33 cellular contexts compared by ENCODE assay signal in genomic region chr14:62030387-62030786, GRCh38.
DNase-seq lines count a peak whose midpoint lies in the region; ATAC-seq, FAIRE-seq and TF ChIP-seq lines count a peak whose summit lies in the region.
"Had no signal": no experiment of that assay in that cellular context is flagged by ENCODE, and none has a peak within 500 bp of the region (broad histone marks: within the 10 kb centered on the region; RNA-seq: fewer than 3 reads in every experiment).

No MANE protein-coding gene starts in this region.

- H2AFZ ChIP-seq in GM12878 (ENCODE audit: control insufficient read depth, low read depth, low read length): peak overlapping the region; percentile 46

- H4K20me1 ChIP-seq in GM12878 (ENCODE audit: control insufficient read depth, insufficient read depth): no peaks in the 10 kb centered on the region

- RAD21 ChIA-PET in GM12878 (lab: Charles Lee; ENCODE audit: unreplicated experiment): interaction anchor here (1.2 to 4.0 kb wide), 6 partner anchors 48 to 105 kb away, joined by 3 to 23 read pairs (median 7); no protein-coding TSS in a partner anchor

- H3K36me3 ChIP-seq in GM12878 (ENCODE audit: control insufficient read depth in 2 of 2, insufficient read depth in 2 of 2, low read length in 1 of 2): no peaks in the 10 kb centered on the region
- H3K36me3 ChIP-seq in thyroid gland: no peaks in the 10 kb centered on the region
- H3K36me3 ChIP-seq: BE2C, colonic mucosa, esophagus squamous epithelium had no signal

- no peak for TF ChIP-seq CTCF in GM12878 (IDR thresholded peaks at IDR 0.05 in 2 of 3, conservative IDR thresholded peaks at IDR 0.05 in 1 of 3; ENCODE audit: control insufficient read depth in 2 of 3, extremely low read depth in 1 of 3, insufficient read depth in 1 of 3, low read depth in 3 of 3, low read length in 3 of 3)
- no peak for TF ChIP-seq CTCF in thyroid gland (IDR thresholded peaks at IDR 0.05)

- H3K27ac ChIP-seq in GM12878 (ENCODE audit: control insufficient read depth, insufficient read depth) (no peak overlapping the region; the same call in 1 of the 2 replicates), thyroid gland (no peak overlapping the region)
- H3K27ac ChIP-seq: A549, colonic mucosa, esophagus squamous epithelium, VCaP had no signal

- no peak for TF ChIP-seq POLR2A in GM12878 (IDR thresholded peaks at IDR 0.05; ENCODE audit: low read depth, low read length)
- TF ChIP-seq POLR2A in thyroid gland (IDR thresholded peaks at IDR 0.05): no peak

- DNase-seq in GM18507 (ENCODE audit: extremely low spot score, insufficient read length, low read depth) (no peak), GM12878 (ENCODE audit: low read depth, low spot score) (no peak), thyroid gland (no peak), NCI-H526 (lab: John Stamatoyannopoulos, UW) (no peak), left ventricle myocardium superior (no peak)
- no peak for DNase-seq in stimulated activated CD4-positive, alpha-beta T cell treated with anti-CD3 and anti-CD28 coated beads, Interleukin-4, amount 100 ng/mL, for 24 hours
- DNase-seq: activated CD4-positive, alpha-beta T cell treated with anti-CD3 and anti-CD28 coated beads, Interleukin-2, amount 10 ng/mL, durations not matched to agents 24 days and 14 days; activated naive CD4-positive, alpha-beta T cell treated with Interleukin-2 at 50 U/mL for 16 hours; activated T-cell treated with anti-CD3 and anti-CD28 coated beads, Interleukin-2, amount 50 U/mL, for 72 hours; amygdala; BE2C; colonic mucosa; endodermal cell; esophagus squamous epithelium; GF-D8; hippocampal formation; immature natural killer cell; Kasumi-1; naive thymus-derived CD8-positive, alpha-beta T cell; NCI-H1092 treated with DMSO at 0.1 percent for 48 hours; NCI-H1930; NCI-H69; retina; stimulated activated CD4-positive, alpha-beta T cell treated with anti-CD3 and anti-CD28 coated beads, Interleukin-2, amount 100 ng/mL, for 24 hours had no signal

- H3K4me1 ChIP-seq in GM12878 (ENCODE audit: control insufficient read depth, insufficient read depth, low read length): peaks cover 21% of the 10 kb centered on the region
- H3K4me1 ChIP-seq in thyroid gland: no peaks in the 10 kb centered on the region
- H3K4me1 ChIP-seq: A549, BE2C, colonic mucosa, esophagus squamous epithelium had no signal

- ATAC-seq in GM21447 (IDR thresholded peaks at IDR 0.05; ENCODE audit: unreplicated experiment) (peak; percentile 49), HG03159 (IDR thresholded peaks at IDR 0.05; ENCODE audit: unreplicated experiment) (peak; percentile 60), GM12878 (peak; percentile 78), left ventricle myocardium superior (no peak)
- ATAC-seq: A549; activated T-cell treated with anti-CD3 and anti-CD28 coated beads, Interleukin-2, amount 50 U/mL, for 72 hours; left lobe of liver; naive thymus-derived CD8-positive, alpha-beta T cell; SK-N-SH treated with all-trans-retinoic acid at 6 μM for 48 hours had no signal

- WGBS in GM12878 (ENCODE audit: insufficient coverage, insufficient replicate concordance, low lambda C conversion rate, missing lambda C conversion rate): 79% methylated on average over 3 of the region's 3 CpGs
- 91 to 94% methylated on average over 3 of the region's 3 CpGs for WGBS in thyroid gland, 2 donors

- POLR2A ChIA-PET in GM12878 (lab: Charles Lee): interaction anchor here (0.6 kb wide), 1 partner anchor 1809 kb away, joined by 3 read pairs; no protein-coding TSS in a partner anchor

- peak overlapping the region; percentile 21; the same call in 1 of the 2 replicates for H3K4me2 ChIP-seq in GM12878 (ENCODE audit: control insufficient read depth, insufficient read depth)
- H3K4me2 ChIP-seq: A549, smooth muscle cell had no signal

- H3K9ac ChIP-seq in GM12878 (ENCODE audit: control insufficient read depth, insufficient read depth, low read length): no peak overlapping the region

- H3K9me3 ChIP-seq in GM12878 (replicated peaks; ENCODE audit: control insufficient read depth, insufficient read depth, low read length): no peaks in the 10 kb centered on the region
- no peaks in the 10 kb centered on the region for H3K9me3 ChIP-seq in thyroid gland
- H3K9me3 ChIP-seq: BE2C, colonic mucosa, esophagus squamous epithelium had no signal

- no TSS peak for BruUV-seq in GM12878 (replicated peaks; lab: Mats Ljungman, UMichigan)

- CTCF ChIA-PET in GM12878 (lab: Yijun Ruan, JAX): interaction anchor here (1.0 to 1.8 kb wide), 4 partner anchors 9 to 154 kb away, joined by 3 to 5 read pairs (median 4); no protein-coding TSS in a partner anchor

- in situ Hi-C loops in GM12878 (cut with MboI): no loop called here

- intact Hi-C loops in GM12878 (cut with micrococcal nuclease; ENCODE audit: unreplicated experiment) (no loop called here), thyroid gland (cut with DNase I) (no loop called here), left ventricle myocardium superior (cut with micrococcal nuclease) (no loop called here)

- no peaks in the 10 kb centered on the region for H3K79me2 ChIP-seq in GM12878 (ENCODE audit: control insufficient read depth, insufficient read depth, low read length)

- H3K4me3 ChIP-seq in GM12878 (peak overlapping the region; percentile 28; the same call in 1 of the 2 replicates), thyroid gland (replicated peaks in 1 of 3) (no peak overlapping the region)
- H3K4me3 ChIP-seq: A549, colonic mucosa, esophagus squamous epithelium, smooth muscle cell had no signal

- TF ChIP-seq EP300 in GM12878 (IDR thresholded peaks at IDR 0.05; ENCODE audit: borderline replicate concordance in 1 of 2, control insufficient read depth in 1 of 2, low read depth in 2 of 2, low read length in 2 of 2): no peak

- FAIRE-seq in GM18507 (lab: Jason Lieb, UNC): peak; percentile 55
- no peak for FAIRE-seq in GM12878 (lab: Jason Lieb, UNC)
- FAIRE-seq: A549, bronchial epithelial cell, frontal cortex had no signal

- no peak for TF ChIP-seq RAD21 in GM12878 (IDR thresholded peaks at IDR 0.05; ENCODE audit: insufficient read depth, low read depth, low read length)

- SMC1A ChIA-PET in GM12878 (lab: Charles Lee; ENCODE audit: uncharacterized antibody, unreplicated experiment): interaction anchor here (0.8 to 3.7 kb wide), 14 partner anchors 9 to 158 kb away, joined by 3 to 26 read pairs (median 6); no protein-coding TSS in a partner anchor

- no peaks in the 10 kb centered on the region for H3K27me3 ChIP-seq in GM12878 (replicated peaks in 1 of 2; ENCODE audit: control insufficient read depth in 2 of 2, insufficient read depth in 2 of 2, low read length in 1 of 2)
- no peaks in the 10 kb centered on the region for H3K27me3 ChIP-seq in thyroid gland
- H3K27me3 ChIP-seq: colonic mucosa, esophagus squamous epithelium had no signal

TF ChIP-seq in GM12878, 131 proteins besides CTCF, POLR2A, EP300 and RAD21:
- TF ChIP-seq SP1 (IDR thresholded peaks at IDR 0.05; ENCODE audit: low read depth, low read length): no peak
- no peak for TF ChIP-seq BACH1 (IDR thresholded peaks at IDR 0.05; ENCODE audit: borderline replicate concordance)
- no peak for TF ChIP-seq NFXL1 (IDR thresholded peaks at IDR 0.05; ENCODE audit: borderline replicate concordance)
- no peak for TF ChIP-seq IRF4 (IDR thresholded peaks at IDR 0.05; ENCODE audit: low read depth, low read length)
- TF ChIP-seq, protein P1, sequence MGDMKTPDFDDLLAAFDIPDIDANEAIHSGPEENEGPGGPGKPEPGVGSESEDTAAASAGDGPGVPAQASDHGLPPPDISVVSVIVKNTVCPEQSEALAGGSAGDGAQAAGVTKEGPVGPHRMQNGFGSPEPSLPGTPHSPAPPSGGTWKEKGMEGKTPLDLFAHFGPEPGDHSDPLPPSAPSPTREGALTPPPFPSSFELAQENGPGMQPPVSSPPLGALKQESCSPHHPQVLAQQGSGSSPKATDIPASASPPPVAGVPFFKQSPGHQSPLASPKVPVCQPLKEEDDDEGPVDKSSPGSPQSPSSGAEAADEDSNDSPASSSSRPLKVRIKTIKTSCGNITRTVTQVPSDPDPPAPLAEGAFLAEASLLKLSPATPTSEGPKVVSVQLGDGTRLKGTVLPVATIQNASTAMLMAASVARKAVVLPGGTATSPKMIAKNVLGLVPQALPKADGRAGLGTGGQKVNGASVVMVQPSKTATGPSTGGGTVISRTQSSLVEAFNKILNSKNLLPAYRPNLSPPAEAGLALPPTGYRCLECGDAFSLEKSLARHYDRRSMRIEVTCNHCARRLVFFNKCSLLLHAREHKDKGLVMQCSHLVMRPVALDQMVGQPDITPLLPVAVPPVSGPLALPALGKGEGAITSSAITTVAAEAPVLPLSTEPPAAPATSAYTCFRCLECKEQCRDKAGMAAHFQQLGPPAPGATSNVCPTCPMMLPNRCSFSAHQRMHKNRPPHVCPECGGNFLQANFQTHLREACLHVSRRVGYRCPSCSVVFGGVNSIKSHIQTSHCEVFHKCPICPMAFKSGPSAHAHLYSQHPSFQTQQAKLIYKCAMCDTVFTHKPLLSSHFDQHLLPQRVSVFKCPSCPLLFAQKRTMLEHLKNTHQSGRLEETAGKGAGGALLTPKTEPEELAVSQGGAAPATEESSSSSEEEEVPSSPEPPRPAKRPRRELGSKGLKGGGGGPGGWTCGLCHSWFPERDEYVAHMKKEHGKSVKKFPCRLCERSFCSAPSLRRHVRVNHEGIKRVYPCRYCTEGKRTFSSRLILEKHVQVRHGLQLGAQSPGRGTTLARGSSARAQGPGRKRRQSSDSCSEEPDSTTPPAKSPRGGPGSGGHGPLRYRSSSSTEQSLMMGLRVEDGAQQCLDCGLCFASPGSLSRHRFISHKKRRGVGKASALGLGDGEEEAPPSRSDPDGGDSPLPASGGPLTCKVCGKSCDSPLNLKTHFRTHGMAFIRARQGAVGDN (IDR thresholded peaks at IDR 0.05): no peak
- no peak for TF ChIP-seq CHD2 (IDR thresholded peaks at IDR 0.05; ENCODE audit: borderline replicate concordance, low read depth, low read length)
